Comparison of ENCODE assay signal across 8 cellular contexts in the genomic region with DNA sequence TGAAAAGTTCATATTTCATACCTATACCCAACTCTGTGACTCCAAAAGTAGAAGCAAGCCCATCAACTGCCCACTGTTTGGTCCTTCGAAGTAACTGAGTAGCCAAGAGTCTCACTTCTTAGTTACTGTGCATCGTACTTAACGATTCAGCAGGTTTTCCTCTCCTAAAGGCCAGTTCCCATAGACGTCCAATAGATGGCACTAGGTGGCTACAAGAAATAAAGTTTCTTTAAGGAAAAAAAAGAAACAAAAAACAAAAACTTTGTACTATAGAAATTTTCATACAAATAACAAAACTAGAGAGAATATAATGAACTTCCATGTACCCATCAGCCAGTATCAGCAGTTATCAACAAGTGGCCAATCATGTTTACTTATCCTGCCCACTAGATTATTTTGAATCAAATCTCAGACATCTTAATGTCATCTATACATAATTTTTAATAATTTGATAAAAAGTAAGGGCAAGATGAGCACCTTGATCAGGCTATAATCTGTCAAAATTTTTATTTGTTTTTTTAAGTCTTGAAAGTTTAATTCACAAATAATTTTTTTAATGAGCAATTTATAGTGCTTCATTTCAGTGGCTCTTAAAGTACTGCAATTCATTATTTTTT.
DNase-seq lines count a peak whose midpoint lies in the region; ATAC-seq and TF ChIP-seq lines count a peak whose summit lies in the region.

No MANE protein-coding gene starts in this region.

- H3K9ac ChIP-seq in neural cell (ENCODE audit: low read length) = no peak overlapping the region

- ATAC-seq in HG02763 (IDR thresholded peaks at IDR 0.05; ENCODE audit: unreplicated experiment) (no peak), HG02623 (IDR thresholded peaks at IDR 0.05; ENCODE audit: unreplicated experiment) (no peak)

- no peaks in the 10 kb centered on the region for H3K36me3 ChIP-seq in Peyer's patch
- H3K36me3 ChIP-seq in neural cell (ENCODE audit: insufficient read depth, low read length) = no peaks in the 10 kb centered on the region

- no peaks in the 10 kb centered on the region for H3K27me3 ChIP-seq in HL-60 (ENCODE audit: insufficient read depth, poor library complexity, severe bottlenecking)
- H3K27me3 ChIP-seq in Peyer's patch = no peaks in the 10 kb centered on the region
- no peaks in the 10 kb centered on the region for H3K27me3 ChIP-seq in neural cell (ENCODE audit: insufficient read depth, low read depth, low read length)

- no peak overlapping the region for H3K4me2 ChIP-seq in neural cell (ENCODE audit: low read length)

- no peaks in the 10 kb centered on the region for H3K9me2 ChIP-seq in neural cell (ENCODE audit: insufficient read depth, low read length)

- TF ChIP-seq CTCF in HL-60 (IDR thresholded peaks at IDR 0.05; ENCODE audit: insufficient read depth, low read length) (peak; percentile 66), Peyer's patch (IDR thresholded peaks at IDR 0.05) (peak in 5 of 6 experiments; percentile 5 to 84 (median 78)), epithelial cell of proximal tubule (conservative IDR thresholded peaks at IDR 0.05; ENCODE audit: low read depth, low read length) (peak; percentile 83), neural cell (IDR thresholded peaks at IDR 0.05; ENCODE audit: poor library complexity, severe bottlenecking) (peak; percentile 70)

- H3K4me1 ChIP-seq in Peyer's patch = no peaks in the 10 kb centered on the region

- no peak overlapping the region for H2AFZ ChIP-seq in neural cell (ENCODE audit: low read depth, low read length)

- no peak for TF ChIP-seq POLR2A in Peyer's patch (IDR thresholded peaks at IDR 0.05)

- H3K9me3 ChIP-seq in Peyer's patch = no peaks in the 10 kb centered on the region
- no peaks in the 10 kb centered on the region for H3K9me3 ChIP-seq in neural cell (ENCODE audit: low read length)

- peak; percentile 65 for TF ChIP-seq RAD21 in neural cell (conservative IDR thresholded peaks at IDR 0.05)

- no peak overlapping the region for H3K4me3 ChIP-seq in HL-60 (replicated peaks; ENCODE audit: insufficient read depth, low read length)
- H3K4me3 ChIP-seq in Peyer's patch = no peak overlapping the region
- H3K4me3 ChIP-seq in epithelial cell of proximal tubule (ENCODE audit: low read depth, low read length) = no peak overlapping the region
- no peak overlapping the region for H3K4me3 ChIP-seq in neural cell (ENCODE audit: low read length)

- H3K27ac ChIP-seq in HL-60 (replicated peaks) (0 out of 2 replicates have a peak overlapping the region, but pooled peaks have one; percentile 3), Peyer's patch (no peak overlapping the region), neural cell (ENCODE audit: low read length) (no peak overlapping the region)

- DNase-seq in A172 (ENCODE audit: low spot score) (peak; percentile 54), ELR (ENCODE audit: low read depth) (peak; percentile 80), HL-60 (ENCODE audit: low read depth in 1 of 2, low spot score in 1 of 2) (peak; percentile 22 to 56), Peyer's patch (peak in 1 of 3 donors; percentile 48), epithelial cell of proximal tubule (ENCODE audit: low read depth) (no peak)

- no peaks in the 10 kb centered on the region for H4K20me1 ChIP-seq in neural cell (ENCODE audit: insufficient read depth)

- no peaks in the 10 kb centered on the region for H3F3A ChIP-seq in neural cell (ENCODE audit: insufficient read depth, low read length, poor library complexity, severe bottlenecking)

- no peak for TF ChIP-seq EP300 in neural cell (conservative IDR thresholded peaks at IDR 0.05; ENCODE audit: poor library complexity, severe bottlenecking)

- H3K79me2 ChIP-seq in neural cell (replicated peaks; ENCODE audit: insufficient read depth, low read length) = no peaks in the 10 kb centered on the region

TF ChIP-seq in neural cell, 6 proteins besides CTCF, POLR2A, EP300 and RAD21:
- TF ChIP-seq MXI1 (conservative IDR thresholded peaks at IDR 0.05; ENCODE audit: poor library complexity, severe bottlenecking) (no peak), SMC3 (conservative IDR thresholded peaks at IDR 0.05; ENCODE audit: poor library complexity) (peak; percentile 53), EZH2 (IDR thresholded peaks at IDR 0.05; ENCODE audit: borderline replicate concordance, insufficient read depth, low read length, poor library complexity, severe bottlenecking) (no peak), TAF1 (IDR thresholded peaks at IDR 0.05; ENCODE audit: low read depth) (no peak), REST (IDR thresholded peaks at IDR 0.05; ENCODE audit: borderline replicate concordance) (no peak), POLR2AphosphoS5 (IDR thresholded peaks at IDR 0.05) (no peak)
